Comparison of ENCODE assay signal across 1 cellular context in the genomic region with DNA sequence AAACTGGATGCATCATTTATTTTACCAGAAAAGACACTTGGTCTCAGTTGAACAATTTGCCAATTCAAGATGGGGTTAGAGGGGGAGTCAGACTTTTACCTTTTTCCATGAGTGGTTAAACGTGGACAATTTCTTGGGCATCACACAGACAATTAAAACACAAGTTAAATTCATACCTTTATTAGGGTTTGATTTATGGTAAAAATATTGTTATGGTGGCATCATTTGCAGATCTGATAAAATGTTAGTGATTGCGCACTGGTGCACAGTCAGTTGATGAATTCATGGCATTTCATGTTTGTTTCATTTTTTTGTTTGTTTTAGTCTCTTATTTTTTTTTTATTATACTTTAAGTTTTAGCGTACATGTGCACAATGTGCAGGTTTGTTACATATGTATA.
TF ChIP-seq lines count a peak whose summit lies in the region.

No MANE protein-coding gene starts in this region.

TF ChIP-seq in GM12878, 131 proteins besides CTCF, POLR2A, EP300 and RAD21 (continued from another document):
- TF ChIP-seq BCLAF1 (IDR thresholded peaks at IDR 0.05) (no peak), NFYA (IDR thresholded peaks at IDR 0.05; ENCODE audit: borderline replicate concordance, low read depth, low read length) (no peak)
- TF ChIP-seq, protein P1, sequence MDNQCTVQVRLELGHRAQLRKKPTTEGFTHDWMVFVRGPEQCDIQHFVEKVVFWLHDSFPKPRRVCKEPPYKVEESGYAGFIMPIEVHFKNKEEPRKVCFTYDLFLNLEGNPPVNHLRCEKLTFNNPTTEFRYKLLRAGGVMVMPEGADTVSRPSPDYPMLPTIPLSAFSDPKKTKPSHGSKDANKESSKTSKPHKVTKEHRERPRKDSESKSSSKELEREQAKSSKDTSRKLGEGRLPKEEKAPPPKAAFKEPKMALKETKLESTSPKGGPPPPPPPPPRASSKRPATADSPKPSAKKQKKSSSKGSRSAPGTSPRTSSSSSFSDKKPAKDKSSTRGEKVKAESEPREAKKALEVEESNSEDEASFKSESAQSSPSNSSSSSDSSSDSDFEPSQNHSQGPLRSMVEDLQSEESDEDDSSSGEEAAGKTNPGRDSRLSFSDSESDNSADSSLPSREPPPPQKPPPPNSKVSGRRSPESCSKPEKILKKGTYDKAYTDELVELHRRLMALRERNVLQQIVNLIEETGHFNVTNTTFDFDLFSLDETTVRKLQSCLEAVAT (IDR thresholded peaks at IDR 0.05) = no peak
